In the genomic region with DNA sequence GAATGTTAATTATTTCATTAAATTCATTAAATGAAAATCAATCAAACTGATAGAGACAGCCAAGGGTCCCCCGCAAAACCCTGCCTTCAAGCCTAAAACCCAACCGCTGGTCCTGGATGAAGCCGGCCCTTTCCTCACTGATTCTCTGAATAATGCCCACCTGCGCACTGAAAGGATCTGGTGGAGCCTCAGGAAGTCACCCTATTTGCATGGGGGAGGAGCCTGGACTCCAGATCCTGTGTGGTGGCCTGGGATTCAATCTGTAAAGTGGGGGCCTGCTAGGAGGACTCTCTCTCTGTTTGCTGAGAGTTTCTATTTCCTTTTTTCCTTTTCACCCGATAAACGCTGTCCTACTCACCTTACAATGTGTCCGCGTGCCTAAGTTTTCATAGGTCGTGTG, we compare ENCODE assay signal across 18 cellular contexts.
A peak's percentile ranks its signal among the peaks of the same experiment; 100 is the strongest.
DNase-seq lines count a peak whose midpoint lies in the region; ATAC-seq and TF ChIP-seq lines count a peak whose summit lies in the region.
"Had no signal": no experiment of that assay in that cellular context is flagged by ENCODE, and none has a peak within 500 bp of the region (broad histone marks: within the 10 kb centered on the region; RNA-seq: fewer than 3 reads in every experiment).

No MANE protein-coding gene starts in this region.

- no peaks in the 10 kb centered on the region for H3K36me3 ChIP-seq in left ventricle myocardium inferior
- H3K36me3 ChIP-seq in body of pancreas (replicated peaks in 1 of 2; ENCODE audit: insufficient read depth in 1 of 2, low read depth in 2 of 2) = no peaks in the 10 kb centered on the region
- H3K36me3 ChIP-seq: MG63 had no signal

- H3K9me3 ChIP-seq in left ventricle myocardium inferior (replicated peaks) (no peaks in the 10 kb centered on the region), body of pancreas (no peaks in the 10 kb centered on the region)
- H3K9me3 ChIP-seq: MG63 had no signal

- H3K4me1 ChIP-seq in left ventricle myocardium inferior (no peaks in the 10 kb centered on the region), body of pancreas (no peaks in the 10 kb centered on the region)

- ATAC-seq in Right ventricle myocardium inferior = no peak
- no peak for ATAC-seq in GM21619 (IDR thresholded peaks at IDR 0.05; ENCODE audit: unreplicated experiment)
- ATAC-seq in HG03025 (IDR thresholded peaks at IDR 0.05; ENCODE audit: low FRiP score, unreplicated experiment) = no peak
- no peak for ATAC-seq in body of pancreas

- H3K27me3 ChIP-seq in left ventricle myocardium inferior (ENCODE audit: low read depth) (no peaks in the 10 kb centered on the region), body of pancreas (no peaks in the 10 kb centered on the region)
- H3K27me3 ChIP-seq: MG63 had no signal

- H3K4me3 ChIP-seq in left ventricle myocardium inferior = no peak overlapping the region
- no peak overlapping the region for H3K4me3 ChIP-seq in body of pancreas
- H3K4me3 ChIP-seq: MG63, SK-N-MC had no signal

- H3K27ac ChIP-seq in left ventricle myocardium inferior (replicated peaks) (no peak overlapping the region), body of pancreas (no peak overlapping the region)
- H3K27ac ChIP-seq: SK-N-MC had no signal

- intact Hi-C loops in Right ventricle myocardium inferior (cut with DNase I) = no loop called here
- intact Hi-C loops in left ventricle myocardium inferior (cut with micrococcal nuclease) = no loop called here
- intact Hi-C loops in body of pancreas (cut with DNase I) = no loop called here

- DNase-seq in Right ventricle myocardium inferior (ENCODE audit: missing footprints) (peak; percentile 37), left ventricle myocardium inferior (no peak), ecto neural progenitor cell (ENCODE audit: low spot score) (peak; percentile 49), iPS-NIHi11 (ENCODE audit: low spot score) (peak; percentile 28), body of pancreas (no peak)
- DNase-seq: DMS 273 treated with DMSO at 0.1 percent for 48 hours; GDM1; Kasumi-1; MG63; NCI-H1048; NCI-H1436; NCI-H2029 treated with DMSO at 0.1 percent for 48 hours; NCI-H446 treated with DMSO at 0.1 percent for 48 hours; NCI-H69; NK-92 treated with Interleukin-12 subunit alpha and Interleukin-12 subunit beta, amount 100 ng/mL, for 24 hours had no signal

- WGBS in body of pancreas, 2 donors = 65 to 78% methylated on average over 9 of the region's 9 CpGs

- TF ChIP-seq CTCF in left ventricle myocardium inferior (IDR thresholded peaks at IDR 0.05; ENCODE audit: borderline replicate concordance) = no peak
- no peak for TF ChIP-seq CTCF in body of pancreas (IDR thresholded peaks at IDR 0.05)

- TF ChIP-seq POLR2A in body of pancreas (IDR thresholded peaks at IDR 0.05) = no peak

Comparison
In these comparisons a context has a peak if more than half of its experiments do, and no peak if none do; other contexts are left out.
1. DNase-seq: peak in Right ventricle myocardium inferior (single experiment), ecto neural progenitor cell (single experiment) and iPS-NIHi11 (single experiment); none in left ventricle myocardium inferior (single experiment) and body of pancreas (0 of 4).